Comparison of ENCODE assay signal across 9 cellular contexts in genomic region chr16:1296688-1297412, GRCh38. TPM values are rescaled to one million over a fixed set of nuclear protein-coding genes. Genes with fewer than 3 reads are reported as not detected.
DNase-seq lines count a peak whose midpoint lies in the region; ATAC-seq and TF ChIP-seq lines count a peak whose summit lies in the region.
"Had no signal": no experiment of that assay in that cellular context is flagged by ENCODE, and none has a peak within 500 bp of the region (broad histone marks: within the 10 kb centered on the region; RNA-seq: fewer than 3 reads in every experiment).

No MANE protein-coding gene starts in this region.

- TF ChIP-seq CTCF in heart right ventricle (IDR thresholded peaks at IDR 0.05), result no peak

- H3K27ac Mint-ChIP-seq in activated CD4-positive, alpha-beta T cell treated with anti-CD3 and anti-CD28 coated beads, Interleukin-2, amount 10 ng/mL, durations not matched to agents 24 days and 14 days, result no peak overlapping the region
- H3K27ac Mint-ChIP-seq in stimulated activated naive CD8-positive, alpha-beta T cell treated with anti-CD3 and anti-CD28 coated beads, Interleukin-15, Interleukin-2, amounts not matched to agents 100 ng/mL and 50 ng/mL, for 24 hours, result peak overlapping the region; percentile 39

- 60 to 62% methylated on average over 11 of the region's 11 CpGs for WGBS in heart right ventricle, 2 donors

- no peak overlapping the region for H3K4me3 ChIP-seq in heart right ventricle

- peak overlapping the region in 9 of 10 donors; percentile 39 to 76 (median 66) for H3K27ac ChIP-seq in heart right ventricle

- peaks cover 12% of the 10 kb centered on the region for H3K4me1 Mint-ChIP-seq in activated CD4-positive, alpha-beta T cell treated with anti-CD3 and anti-CD28 coated beads, Interleukin-2, amount 10 ng/mL, durations not matched to agents 24 days and 14 days
- H3K4me1 Mint-ChIP-seq in stimulated activated naive CD8-positive, alpha-beta T cell treated with anti-CD3 and anti-CD28 coated beads, Interleukin-15, Interleukin-2, amounts not matched to agents 100 ng/mL and 50 ng/mL, for 24 hours (ENCODE audit: low read depth), result peaks cover 6% of the 10 kb centered on the region

- H3K27me3 ChIP-seq in heart right ventricle, result peaks cover 0 to 56% (median 48%) of the 10 kb centered on the region in 7 donors

- no peak for DNase-seq in activated CD4-positive, alpha-beta T cell treated with anti-CD3 and anti-CD28 coated beads, Interleukin-2, amount 10 ng/mL, durations not matched to agents 24 days and 14 days
- DNase-seq in activated CD4-positive, alpha-beta T cell treated with anti-CD3 and anti-CD28 coated beads for 4 hours, result no peak
- DNase-seq in SHP77 treated with DMSO at 0.1 percent for 48 hours (lab: John Stamatoyannopoulos, UW) (peak; percentile 48), heart right ventricle (no peak), GDM1 (lab: John Stamatoyannopoulos, UW) (no peak)
- DNase-seq: GF-D8 had no signal

- peak; percentile 47 to 82 (median 68) for ATAC-seq in heart right ventricle
- ATAC-seq in HG02840 (IDR thresholded peaks at IDR 0.05; ENCODE audit: low FRiP score, unreplicated experiment), result no peak
- no peak for ATAC-seq in GM18868 (IDR thresholded peaks at IDR 0.05; ENCODE audit: unreplicated experiment)

- H3K4me3 Mint-ChIP-seq in activated CD4-positive, alpha-beta T cell treated with anti-CD3 and anti-CD28 coated beads, Interleukin-2, amount 10 ng/mL, durations not matched to agents 24 days and 14 days, result peak overlapping the region; percentile 1
- H3K4me3 Mint-ChIP-seq in stimulated activated naive CD8-positive, alpha-beta T cell treated with anti-CD3 and anti-CD28 coated beads, Interleukin-15, Interleukin-2, amounts not matched to agents 100 ng/mL and 50 ng/mL, for 24 hours, result no peak overlapping the region

- no peaks in the 10 kb centered on the region for H3K36me3 ChIP-seq in heart right ventricle

- no peaks in the 10 kb centered on the region for H3K9me3 ChIP-seq in heart right ventricle

- no peaks in the 10 kb centered on the region for H3K36me3 Mint-ChIP-seq in activated CD4-positive, alpha-beta T cell treated with anti-CD3 and anti-CD28 coated beads, Interleukin-2, amount 10 ng/mL, durations not matched to agents 24 days and 14 days (ENCODE audit: low read depth)
- no peaks in the 10 kb centered on the region for H3K36me3 Mint-ChIP-seq in stimulated activated naive CD8-positive, alpha-beta T cell treated with anti-CD3 and anti-CD28 coated beads, Interleukin-15, Interleukin-2, amounts not matched to agents 100 ng/mL and 50 ng/mL, for 24 hours (ENCODE audit: low read depth)

- no peaks in the 10 kb centered on the region for H3K9me3 Mint-ChIP-seq in activated CD4-positive, alpha-beta T cell treated with anti-CD3 and anti-CD28 coated beads, Interleukin-2, amount 10 ng/mL, durations not matched to agents 24 days and 14 days
- H3K9me3 Mint-ChIP-seq in stimulated activated naive CD8-positive, alpha-beta T cell treated with anti-CD3 and anti-CD28 coated beads, Interleukin-15, Interleukin-2, amounts not matched to agents 100 ng/mL and 50 ng/mL, for 24 hours, result no peaks in the 10 kb centered on the region

- H3K27me3 Mint-ChIP-seq in activated CD4-positive, alpha-beta T cell treated with anti-CD3 and anti-CD28 coated beads, Interleukin-2, amount 10 ng/mL, durations not matched to agents 24 days and 14 days, result peaks cover 15% of the 10 kb centered on the region
- peaks cover 22% of the 10 kb centered on the region for H3K27me3 Mint-ChIP-seq in stimulated activated naive CD8-positive, alpha-beta T cell treated with anti-CD3 and anti-CD28 coated beads, Interleukin-15, Interleukin-2, amounts not matched to agents 100 ng/mL and 50 ng/mL, for 24 hours

- H3K4me1 ChIP-seq in heart right ventricle, result peaks cover 3 to 16% (median 7%) of the 10 kb centered on the region in 9 donors

- intact Hi-C loops in activated CD4-positive, alpha-beta T cell treated with anti-CD3 and anti-CD28 coated beads, Interleukin-2, amount 10 ng/mL, durations not matched to agents 24 days and 14 days (cut with micrococcal nuclease), result no loop called here
- intact Hi-C loops in heart right ventricle (cut with DNase I), result no loop called here

RNA-seq across cellular contexts. Expression of gene UBE2I, which starts 12.6 kb away (rescaled TPM):
- total RNA-seq in activated CD4-positive, alpha-beta T cell treated with anti-CD3 and anti-CD28 coated beads, Interleukin-2, amount 10 ng/mL, durations not matched to agents 24 days and 14 days, result 269 and 278 TPM in 2 replicates
- total RNA-seq in heart right ventricle, result 10 to 100 TPM; 70.6 to 99.8 (median 84.6) TPM
- polyA plus RNA-seq in heart right ventricle, result 10 to 100 TPM; 63.1 to 76.4 TPM

RNA-seq across cellular contexts. Expression of gene BAIAP3, which starts 36.6 kb away (rescaled TPM):
- 0.30 TPM in 1 of 2 replicates, not detected in the other for total RNA-seq in activated CD4-positive, alpha-beta T cell treated with anti-CD3 and anti-CD28 coated beads, Interleukin-2, amount 10 ng/mL, durations not matched to agents 24 days and 14 days
- total RNA-seq in heart right ventricle, result 1 to 10 TPM in 9 of 10 donors, under 1 TPM in 1; 0.37 to 3.8 (median 2.0) TPM
- 1 to 10 TPM; 1.4 to 6.8 TPM for polyA plus RNA-seq in heart right ventricle

RNA-seq across cellular contexts. Expression of gene TPSD1, which starts 41.0 kb away (rescaled TPM):
- not detected in 2 replicates for total RNA-seq in activated CD4-positive, alpha-beta T cell treated with anti-CD3 and anti-CD28 coated beads, Interleukin-2, amount 10 ng/mL, durations not matched to agents 24 days and 14 days
- total RNA-seq in heart right ventricle, result under 1 TPM in 3 of 10 donors, not detected in 7; 0.28 to 0.44 (median 0.33) TPM
- polyA plus RNA-seq in heart right ventricle, result under 1 TPM; 0.12 to 0.51 TPM

RNA-seq across cellular contexts. Expression of gene TSR3, which starts 54.8 kb away (rescaled TPM):
- total RNA-seq in activated CD4-positive, alpha-beta T cell treated with anti-CD3 and anti-CD28 coated beads, Interleukin-2, amount 10 ng/mL, durations not matched to agents 24 days and 14 days, result 81.5 and 88.2 TPM in 2 replicates
- total RNA-seq in heart right ventricle, result 10 to 100 TPM; 41.5 to 63.6 (median 56.0) TPM
- polyA plus RNA-seq in heart right ventricle, result 10 to 100 TPM; 43.7 to 83.4 TPM

RNA-seq across cellular contexts. Expression of gene GNPTG, which starts 54.9 kb away (rescaled TPM):
- 23.3 and 23.9 TPM in 2 replicates for total RNA-seq in activated CD4-positive, alpha-beta T cell treated with anti-CD3 and anti-CD28 coated beads, Interleukin-2, amount 10 ng/mL, durations not matched to agents 24 days and 14 days
- total RNA-seq in heart right ventricle, result 10 to 100 TPM; 24.8 to 43.4 (median 29.9) TPM
- polyA plus RNA-seq in heart right ventricle, result 10 to 100 TPM; 44.5 to 56.3 TPM

Comparison
In these comparisons a context has a peak if more than half of its experiments do, and no peak if none do; other contexts are left out.
1. ATAC-seq: peak in heart right ventricle (8 of 8); none in HG02840 (single experiment) and GM18868 (single experiment).